ENCODE assay signal across 22 cellular contexts in genomic region chr2:180622122-180622918, GRCh38.
DNase-seq lines count a peak whose midpoint lies in the region; ATAC-seq, FAIRE-seq and TF ChIP-seq lines count a peak whose summit lies in the region.
"Had no signal": no experiment of that assay in that cellular context is flagged by ENCODE, and none has a peak within 500 bp of the region (broad histone marks: within the 10 kb centered on the region; RNA-seq: fewer than 3 reads in every experiment).

No MANE protein-coding gene starts in this region.

- no peak overlapping the region for H3K4me2 ChIP-seq in trophoblast cell (ENCODE audit: low read length)

- H3K23ac ChIP-seq in trophoblast cell (ENCODE audit: low read length) = no peak overlapping the region

- no peak overlapping the region for H3K14ac ChIP-seq in trophoblast cell (ENCODE audit: low read length)

- no peak overlapping the region for H2AK5ac ChIP-seq in trophoblast cell (ENCODE audit: low read length)

- no peak overlapping the region for H2BK12ac ChIP-seq in trophoblast cell (ENCODE audit: low read length)

- no peaks in the 10 kb centered on the region for H3K4me1 Mint-ChIP-seq in nephron
- H3K4me1 Mint-ChIP-seq: CD4-positive, CD25-positive, alpha-beta regulatory T cell had no signal

- H3K27me3 ChIP-seq in bronchial epithelial cell (ENCODE audit: control insufficient read depth, insufficient read depth, low read length) (no peaks in the 10 kb centered on the region), trophoblast cell (ENCODE audit: insufficient read depth, low read length) (no peaks in the 10 kb centered on the region)
- H3K27me3 ChIP-seq: cardiac muscle cell, neutrophil had no signal

- H3K27ac Mint-ChIP-seq in nephron = peak overlapping the region in 2 of 3 experiments; percentile 57 to 73
- H3K27ac Mint-ChIP-seq: CD4-positive, CD25-positive, alpha-beta regulatory T cell had no signal

- H3K36me3 ChIP-seq in bronchial epithelial cell (ENCODE audit: control insufficient read depth, insufficient read depth, low read length) (no peaks in the 10 kb centered on the region), trophoblast cell (ENCODE audit: control insufficient read depth in 1 of 2, insufficient read depth in 2 of 2, low read length in 2 of 2) (no peaks in the 10 kb centered on the region)
- H3K36me3 ChIP-seq: cardiac muscle cell, neutrophil had no signal

- H4K8ac ChIP-seq in trophoblast cell (ENCODE audit: low read depth, low read length) = no peak overlapping the region

- H2BK120ac ChIP-seq in trophoblast cell (ENCODE audit: insufficient read depth, low read length, poor library complexity) = no peak overlapping the region

- ATAC-seq in HG02678 (IDR thresholded peaks at IDR 0.05; ENCODE audit: unreplicated experiment) = no peak
- ATAC-seq: right cardiac atrium had no signal

- no peak overlapping the region for H3K4ac ChIP-seq in trophoblast cell (ENCODE audit: low read depth, low read length)

- H3K79me1 ChIP-seq in trophoblast cell (ENCODE audit: low read length) = no peaks in the 10 kb centered on the region

- TF ChIP-seq CTCF in bronchial epithelial cell (IDR thresholded peaks at IDR 0.05; ENCODE audit: insufficient read depth, low read length, severe bottlenecking) = no peak
- TF ChIP-seq CTCF in nephron (IDR thresholded peaks at IDR 0.05; ENCODE audit: unreplicated experiment in 3 of 3) = no peak

- no peak overlapping the region for H2BK5ac ChIP-seq in trophoblast cell (ENCODE audit: low read depth, low read length, poor library complexity)

- H3K9me3 ChIP-seq in trophoblast cell (ENCODE audit: insufficient read depth, low read depth, low read length) = no peaks in the 10 kb centered on the region
- H3K9me3 ChIP-seq: neutrophil had no signal

- H3K4me3 Mint-ChIP-seq in nephron = no peak overlapping the region
- H3K4me3 Mint-ChIP-seq: CD4-positive, CD25-positive, alpha-beta regulatory T cell had no signal

- H4K12ac ChIP-seq in trophoblast cell (ENCODE audit: low read depth, low read length) = no peak overlapping the region

- H3K79me2 ChIP-seq in trophoblast cell (ENCODE audit: control insufficient read depth, insufficient read depth, low read length, poor library complexity) = no peaks in the 10 kb centered on the region

- no peak overlapping the region for H3K18ac ChIP-seq in trophoblast cell (ENCODE audit: low read length)

- H3K4me1 ChIP-seq in trophoblast cell (ENCODE audit: control insufficient read depth in 1 of 2, insufficient read depth in 2 of 2, low read length in 2 of 2) = no peaks in the 10 kb centered on the region

- no peak overlapping the region for H4K91ac ChIP-seq in trophoblast cell (ENCODE audit: low read depth, low read length)

- H3K36me3 Mint-ChIP-seq in nephron (ENCODE audit: low read depth) = no peaks in the 10 kb centered on the region
- H3K36me3 Mint-ChIP-seq: CD4-positive, CD25-positive, alpha-beta regulatory T cell had no signal

- peaks cover 4% of the 10 kb centered on the region for H3K9me3 Mint-ChIP-seq in nephron

- no peak overlapping the region for H2AFZ ChIP-seq in trophoblast cell (ENCODE audit: insufficient read depth, low read length, poor library complexity)

- DNase-seq in GM04503 (ENCODE audit: low read depth) = peak; percentile 33
- peak; percentile 25 for DNase-seq in NCI-H446 treated with DMSO at 0.1 percent for 48 hours (lab: John Stamatoyannopoulos, UW)
- DNase-seq in bronchial epithelial cell (ENCODE audit: low read depth) = peak; percentile 49
- no peak for DNase-seq in NOMO-1 treated with DMSO at 0.1 percent for 48 hours (lab: John Stamatoyannopoulos, UW; ENCODE audit: unreplicated experiment)
- no peak for DNase-seq in trophoblast cell
- DNase-seq: activated CD4-positive, alpha-beta T cell treated with anti-CD3 and anti-CD28 coated beads for 1 hour; activated CD8-positive, alpha-beta memory T cell treated with anti-CD3 and anti-CD28 coated beads, Interleukin-2, amount 50 U/mL, for 4 hours; activated gamma-delta T cell treated with Interleukin-2 at 50 U/mL for 16 hours; CD4-positive, CD25-positive, alpha-beta regulatory T cell; DMS79; effector CD8-positive, alpha-beta T cell; mesendoderm; MM.1S; NCI-H2029; NCI-H524; right cardiac atrium; RPMI8226; stimulated activated CD4-positive, alpha-beta T cell treated with anti-CD3 and anti-CD28 coated beads, Interleukin-4, amount 100 ng/mL, for 24 hours had no signal

- H3K27me3 Mint-ChIP-seq in nephron (ENCODE audit: low read depth) = no peaks in the 10 kb centered on the region

- WGBS in trophoblast cell (ENCODE audit: extremely low coverage, insufficient coverage, insufficient read length) = no CpG with 5 or more reads among the region's 2 CpGs

- FAIRE-seq in bronchial epithelial cell (lab: Jason Lieb, UNC) = no peak

- no peak overlapping the region for H3K9ac ChIP-seq in trophoblast cell (ENCODE audit: low read length)

- H3K4me3 ChIP-seq in bronchial epithelial cell (ENCODE audit: low read depth, low read length) = no peak overlapping the region
- no peak overlapping the region for H3K4me3 ChIP-seq in trophoblast cell (ENCODE audit: low read depth, low read length)
- H3K4me3 ChIP-seq: cardiac muscle cell had no signal

- no peak overlapping the region for H3K27ac ChIP-seq in trophoblast cell (ENCODE audit: low read depth, low read length)
- H3K27ac ChIP-seq: cardiac muscle cell, neutrophil had no signal

Comparison
In these comparisons a context has a peak if more than half of its experiments do, and no peak if none do; other contexts are left out.
1. DNase-seq: peak in GM04503 (single experiment), NCI-H446 treated with DMSO at 0.1 percent for 48 hours (single experiment) and bronchial epithelial cell (single experiment); none in NOMO-1 treated with DMSO at 0.1 percent for 48 hours (single experiment) and trophoblast cell (0 of 2).